10 cellular contexts compared by ENCODE assay signal in the genomic region with DNA sequence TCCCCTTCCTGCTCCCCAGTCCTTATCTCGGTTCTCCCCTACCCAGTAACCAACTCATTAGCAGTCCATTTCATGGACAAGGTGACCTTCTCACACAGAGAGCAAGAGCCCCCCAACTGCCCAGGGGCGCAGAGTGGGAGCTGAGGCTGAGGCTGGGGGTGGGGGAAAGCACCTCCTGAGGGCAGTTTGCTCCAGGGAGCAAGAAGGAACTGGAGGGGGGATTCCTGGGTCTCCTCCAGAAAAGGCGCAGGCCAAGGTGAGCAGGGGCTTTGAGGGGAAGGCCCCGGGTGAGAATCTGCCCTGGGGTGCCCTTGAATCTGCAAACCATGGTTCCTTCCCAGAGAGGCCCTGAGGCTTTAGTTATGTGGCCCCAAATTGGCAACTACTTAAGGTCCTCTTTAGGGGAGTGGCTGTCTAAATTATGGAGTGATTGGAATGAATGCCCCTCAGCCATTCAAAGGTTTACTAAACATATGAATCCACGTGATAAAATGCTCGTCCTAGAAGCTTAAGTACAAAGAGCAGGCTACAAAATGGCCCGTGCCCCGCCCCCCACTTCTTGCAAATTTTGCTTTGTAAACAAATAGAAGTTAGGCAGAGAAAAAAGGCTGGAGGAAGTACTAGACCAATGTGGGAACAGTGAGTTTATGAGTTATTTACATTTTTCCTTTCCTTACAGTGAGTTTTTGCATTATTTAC.
DNase-seq lines count a peak whose midpoint lies in the region; ATAC-seq and TF ChIP-seq lines count a peak whose summit lies in the region.
"Had no signal": no experiment of that assay in that cellular context is flagged by ENCODE, and none has a peak within 500 bp of the region (broad histone marks: within the 10 kb centered on the region; RNA-seq: fewer than 3 reads in every experiment).

No MANE protein-coding gene starts in this region.

- H3K36me3 ChIP-seq in BLaER1 treated with 17β-estradiol and CSF1 and Interleukin-3, amounts not matched to agents 10 nM and 100 nM, result peaks cover 0 to 5% (median 0%) of the 10 kb centered on the region in 11 experiments; a peak in 1 of 22 replicates
- H3K36me3 ChIP-seq in KOPT-K1 (ENCODE audit: insufficient read depth, low read length) (0 out of 2 replicates have a peak, but pooled peaks cover 5% of the 10 kb centered on the region), lung (ENCODE audit: control insufficient read depth in 2 of 2, insufficient read depth in 2 of 2, low read length in 2 of 2) (no peaks in the 10 kb centered on the region)
- no peaks in the 10 kb centered on the region for H3K36me3 ChIP-seq in effector memory CD4-positive, alpha-beta T cell (ENCODE audit: control insufficient read depth, insufficient read depth, low read length)

- no peak for ATAC-seq in lung (ENCODE audit: insufficient read depth, low FRiP score)
- ATAC-seq in HG02798 (IDR thresholded peaks at IDR 0.05; ENCODE audit: poor library complexity, unreplicated experiment), result no peak

- peak overlapping the region; percentile 61 to 85 (median 69); a peak in 21 of 22 replicates for H3K9ac ChIP-seq in BLaER1 treated with 17β-estradiol and CSF1 and Interleukin-3, amounts not matched to agents 10 nM and 100 nM
- H3K9ac ChIP-seq: SK-N-SH had no signal

- peaks cover 0 to 9% (median 0%) of the 10 kb centered on the region in 11 experiments; a peak in 2 of 22 replicates for H3K27me3 ChIP-seq in BLaER1 treated with 17β-estradiol and CSF1 and Interleukin-3, amounts not matched to agents 10 nM and 100 nM
- no peaks in the 10 kb centered on the region for H3K27me3 ChIP-seq in lung (ENCODE audit: control insufficient read depth, insufficient read depth)
- H3K27me3 ChIP-seq in effector memory CD4-positive, alpha-beta T cell (replicated peaks; ENCODE audit: control insufficient read depth, insufficient read depth, low read length, poor library complexity, severe bottlenecking), result no peaks in the 10 kb centered on the region

- TF ChIP-seq CTCF in choroid plexus epithelial cell (conservative IDR thresholded peaks at IDR 0.05; ENCODE audit: low read depth, low read length), result no peak
- TF ChIP-seq CTCF in lung (IDR thresholded peaks at IDR 0.05; ENCODE audit: control extremely low read depth, extremely low read depth), result no peak

- WGBS in lung, 2 donors, result 46% methylated on average over 8 of the region's 8 CpGs

- H3K9me3 ChIP-seq in BLaER1 treated with 17β-estradiol and CSF1 and Interleukin-3, amounts not matched to agents 10 nM and 100 nM (replicated peaks in 1 of 11), result no peaks in the 10 kb centered on the region
- H3K9me3 ChIP-seq in KOPT-K1 (ENCODE audit: insufficient read depth, low read length, poor library complexity, severe bottlenecking), result no peaks in the 10 kb centered on the region
- no peaks in the 10 kb centered on the region for H3K9me3 ChIP-seq in lung (ENCODE audit: control insufficient read depth in 2 of 2, insufficient read depth in 1 of 2, low read length in 1 of 2)
- no peaks in the 10 kb centered on the region for H3K9me3 ChIP-seq in effector memory CD4-positive, alpha-beta T cell (ENCODE audit: control insufficient read depth, low read length)
- H3K9me3 ChIP-seq: SK-N-SH had no signal

- H3K4me2 ChIP-seq in BLaER1 treated with 17β-estradiol and CSF1 and Interleukin-3, amounts not matched to agents 10 nM and 100 nM, result peak overlapping the region; percentile 80 to 100 (median 97)
- H3K4me2 ChIP-seq: SK-N-SH had no signal

- peaks cover 0 to 11% (median 0%) of the 10 kb centered on the region in 11 experiments; a peak in 2 of 22 replicates for H4K20me1 ChIP-seq in BLaER1 treated with 17β-estradiol and CSF1 and Interleukin-3, amounts not matched to agents 10 nM and 100 nM

- peak overlapping the region; percentile 65 to 89 (median 79) for H3K27ac ChIP-seq in BLaER1 treated with 17β-estradiol and CSF1 and Interleukin-3, amounts not matched to agents 10 nM and 100 nM
- H3K27ac ChIP-seq in KOPT-K1 (ENCODE audit: low read depth, low read length, poor library complexity, severe bottlenecking) (peak overlapping the region; percentile 19), lung (ENCODE audit: low read depth in 1 of 2, low read length in 1 of 2) (no peak overlapping the region)
- no peak overlapping the region for H3K27ac ChIP-seq in effector memory CD4-positive, alpha-beta T cell (ENCODE audit: insufficient read depth, low read length, poor library complexity, severe bottlenecking)

- H3K4me3 ChIP-seq in BLaER1 treated with 17β-estradiol and CSF1 and Interleukin-3, amounts not matched to agents 10 nM and 100 nM, result peak overlapping the region; percentile 16 to 70 (median 48); a peak in 18 of 20 replicates
- H3K4me3 ChIP-seq in choroid plexus epithelial cell (ENCODE audit: low read depth, low read length) (no peak overlapping the region), lung (no peak overlapping the region)
- no peak overlapping the region for H3K4me3 ChIP-seq in effector memory CD4-positive, alpha-beta T cell (ENCODE audit: insufficient read depth, low read depth, low read length, poor library complexity, severe bottlenecking)

- peaks cover 89 to 100% (median 100%) of the 10 kb centered on the region in 10 experiments for H3K4me1 ChIP-seq in BLaER1 treated with 17β-estradiol and CSF1 and Interleukin-3, amounts not matched to agents 10 nM and 100 nM
- peaks cover 0 to 11% of the 10 kb centered on the region in 2 donors for H3K4me1 ChIP-seq in lung (ENCODE audit: control insufficient read depth in 2 of 2, insufficient read depth in 2 of 2, low read length in 2 of 2)
- no peaks in the 10 kb centered on the region for H3K4me1 ChIP-seq in effector memory CD4-positive, alpha-beta T cell (ENCODE audit: control insufficient read depth, insufficient read depth, low read length, poor library complexity, severe bottlenecking)

- peak; percentile 34 for DNase-seq in choroid plexus epithelial cell (ENCODE audit: low read depth)
- peak; percentile 42 for DNase-seq in lung (ENCODE audit: low spot score)
- no peak for DNase-seq in NCI-H2171 treated with DMSO at 0.1 percent for 48 hours (lab: John Stamatoyannopoulos, UW)
- DNase-seq in effector memory CD4-positive, alpha-beta T cell, result no peak
- DNase-seq in DMS153 (lab: John Stamatoyannopoulos, UW), result no peak
- DNase-seq: NCI-H1092 treated with DMSO at 0.1 percent for 48 hours, SK-N-SH had no signal

Comparison
In these comparisons a context has a peak if more than half of its experiments do, and no peak if none do; other contexts are left out.
1. H3K27ac ChIP-seq: peak in BLaER1 treated with 17β-estradiol and CSF1 and Interleukin-3, amounts not matched to agents 10 nM and 100 nM (11 of 11) and KOPT-K1 (single experiment); none in lung (0 of 2) and effector memory CD4-positive, alpha-beta T cell (single experiment).
2. H3K4me3 ChIP-seq: peak in BLaER1 treated with 17β-estradiol and CSF1 and Interleukin-3, amounts not matched to agents 10 nM and 100 nM (10 of 10); none in choroid plexus epithelial cell (single experiment), lung (single experiment) and effector memory CD4-positive, alpha-beta T cell (single experiment).
3. DNase-seq: peak in choroid plexus epithelial cell (single experiment) and lung (single experiment); none in NCI-H2171 treated with DMSO at 0.1 percent for 48 hours (single experiment), effector memory CD4-positive, alpha-beta T cell (0 of 3) and DMS153 (single experiment).